ENCODE assay signal across 15 cellular contexts in genomic region chr3:119401069-119401468, GRCh38.
DNase-seq lines count a peak whose midpoint lies in the region; ATAC-seq and TF ChIP-seq lines count a peak whose summit lies in the region.
"Had no signal": no experiment of that assay in that cellular context is flagged by ENCODE, and none has a peak within 500 bp of the region (broad histone marks: within the 10 kb centered on the region; RNA-seq: fewer than 3 reads in every experiment).

No MANE protein-coding gene starts in this region.

- H3K36me3 Mint-ChIP-seq in activated naive CD4-positive, alpha-beta T cell treated with anti-CD3 and anti-CD28 coated beads, Interleukin-2, amount 50 U/mL, for 72 hours = peaks cover 5 to 24% of the 10 kb centered on the region in 2 donors
- no peaks in the 10 kb centered on the region for H3K36me3 Mint-ChIP-seq in natural killer cell

- no peak for DNase-seq in activated naive CD4-positive, alpha-beta T cell treated with anti-CD3 and anti-CD28 coated beads, Interleukin-2, amount 50 U/mL, for 72 hours (ENCODE audit: low spot score in 2 of 2)
- DNase-seq in activated naive CD4-positive, alpha-beta T cell (lab: John Stamatoyannopoulos, UW) = no peak
- DNase-seq in A673 (ENCODE audit: low spot score) = no peak
- no peak for DNase-seq in RWPE1 (ENCODE audit: low spot score)
- no peak for DNase-seq in omental fat pad (ENCODE audit: low spot score)
- DNase-seq in natural killer cell = no peak
- DNase-seq: activated T-cell treated with anti-CD3 and anti-CD28 coated beads, Interleukin-2, amount 50 U/mL, for 24 hours; effector CD8-positive, alpha-beta T cell; NCI-H1930; SK-N-SH; transverse colon had no signal

- intact Hi-C loops in A673 (cut with micrococcal nuclease; ENCODE audit: unreplicated experiment) = no loop called here
- intact Hi-C loops in natural killer cell (cut with micrococcal nuclease) = no loop called here

- BruUV-seq in A673 (replicated peaks; lab: Mats Ljungman, UMichigan) = no TSS peak

- H3K27ac ChIP-seq in A673 (ENCODE audit: low read depth, low read length, poor library complexity, severe bottlenecking) (no peak overlapping the region), RWPE1 (no peak overlapping the region)
- H3K27ac ChIP-seq: gastroesophageal sphincter had no signal

- no peaks in the 10 kb centered on the region for H3K9me3 Mint-ChIP-seq in activated naive CD4-positive, alpha-beta T cell treated with anti-CD3 and anti-CD28 coated beads, Interleukin-2, amount 50 U/mL, for 72 hours
- H3K9me3 Mint-ChIP-seq in natural killer cell = no peaks in the 10 kb centered on the region
- H3K9me3 Mint-ChIP-seq: activated T-cell treated with anti-CD3 and anti-CD28 coated beads, Interleukin-2, amount 50 U/mL, for 24 hours; nephron had no signal

- peak overlapping the region; percentile 7 to 9 for H3K27ac Mint-ChIP-seq in activated naive CD4-positive, alpha-beta T cell treated with anti-CD3 and anti-CD28 coated beads, Interleukin-2, amount 50 U/mL, for 72 hours
- no peak overlapping the region for H3K27ac Mint-ChIP-seq in natural killer cell
- H3K27ac Mint-ChIP-seq: nephron had no signal

- H3K4me3 Mint-ChIP-seq in natural killer cell = no peak overlapping the region
- H3K4me3 Mint-ChIP-seq: activated T-cell treated with anti-CD3 and anti-CD28 coated beads, Interleukin-2, amount 50 U/mL, for 24 hours; nephron had no signal

- ATAC-seq in activated naive CD4-positive, alpha-beta T cell treated with anti-CD3 and anti-CD28 coated beads, Interleukin-2, amount 50 U/mL, for 72 hours = peak in 1 of 2 donors; percentile 65
- ATAC-seq in GM21786 (IDR thresholded peaks at IDR 0.05; ENCODE audit: unreplicated experiment) (peak; percentile 53), HG03280 (IDR thresholded peaks at IDR 0.05; ENCODE audit: unreplicated experiment) (peak; percentile 46), omental fat pad (ENCODE audit: low FRiP score) (no peak), natural killer cell (no peak)
- ATAC-seq: gastroesophageal sphincter had no signal

- CTCF ChIA-PET in A673 (lab: Charles Lee) = no interaction called here
- CTCF ChIA-PET in RWPE1 (lab: Yijun Ruan, JAX) = no interaction called here

- no peak overlapping the region for H3K4me3 ChIP-seq in A673 (ENCODE audit: low read depth, low read length, poor library complexity, severe bottlenecking)
- H3K4me3 ChIP-seq: gastroesophageal sphincter, transverse colon had no signal

- no peaks in the 10 kb centered on the region for H3K27me3 ChIP-seq in A673 (replicated peaks; ENCODE audit: insufficient read depth, low read depth, low read length, poor library complexity)
- H3K27me3 ChIP-seq: gastroesophageal sphincter, transverse colon had no signal

- H3K9me3 ChIP-seq in A673 (ENCODE audit: low read depth, low read length, poor library complexity, severe bottlenecking) = no peaks in the 10 kb centered on the region
- H3K9me3 ChIP-seq: gastroesophageal sphincter, SK-N-SH, transverse colon had no signal

- H3K4me1 Mint-ChIP-seq in natural killer cell = peaks cover 1 to 6% of the 10 kb centered on the region in 2 donors

- POLR2A ChIA-PET in A673 (lab: Charles Lee; ENCODE audit: low non-redundant PET) = no interaction called here
- POLR2A ChIA-PET in RWPE1 (lab: Yijun Ruan, JAX; ENCODE audit: low non-redundant PET) = no interaction called here

- no peaks in the 10 kb centered on the region for H3K4me1 ChIP-seq in A673 (ENCODE audit: insufficient read depth, low read length, poor library complexity, severe bottlenecking)
- H3K4me1 ChIP-seq: gastroesophageal sphincter, transverse colon had no signal

- TF ChIP-seq CTCF in A673 (conservative IDR thresholded peaks at IDR 0.05; ENCODE audit: low read depth, low read length) (no peak), RWPE1 (conservative IDR thresholded peaks at IDR 0.05; ENCODE audit: low read depth) (no peak), omental fat pad (IDR thresholded peaks at IDR 0.05) (no peak), natural killer cell (IDR thresholded peaks at IDR 0.05) (no peak)

- H3K36me3 ChIP-seq in A673 (ENCODE audit: insufficient read depth, low read length, poor library complexity, severe bottlenecking) = no peaks in the 10 kb centered on the region

- H3K27me3 Mint-ChIP-seq in natural killer cell (ENCODE audit: low read depth in 2 of 2) = no peaks in the 10 kb centered on the region
- H3K27me3 Mint-ChIP-seq: activated T-cell treated with anti-CD3 and anti-CD28 coated beads, Interleukin-2, amount 50 U/mL, for 24 hours had no signal

Comparison
In these comparisons a context has a peak if more than half of its experiments do, and no peak if none do; other contexts are left out.
1. ATAC-seq: peak in GM21786 (single experiment) and HG03280 (single experiment); none in omental fat pad (single experiment) and natural killer cell (0 of 3).
2. H3K27ac Mint-ChIP-seq: peak in activated naive CD4-positive, alpha-beta T cell treated with anti-CD3 and anti-CD28 coated beads, Interleukin-2, amount 50 U/mL, for 72 hours (2 of 2); none in natural killer cell (0 of 2).